15 cellular contexts compared by ENCODE assay signal in genomic region chr1:184532199-184532598, GRCh38.
A peak's percentile ranks its signal among the peaks of the same experiment; 100 is the strongest.
DNase-seq lines count a peak whose midpoint lies in the region; ATAC-seq and TF ChIP-seq lines count a peak whose summit lies in the region.
"Had no signal": no experiment of that assay in that cellular context is flagged by ENCODE, and none has a peak within 500 bp of the region (broad histone marks: within the 10 kb centered on the region; RNA-seq: fewer than 3 reads in every experiment).

No MANE protein-coding gene starts in this region.

- H3K27me3 ChIP-seq in esophagus muscularis mucosa (no peaks in the 10 kb centered on the region), gastrocnemius medialis (no peaks in the 10 kb centered on the region)
- H3K27me3 ChIP-seq in CD8-positive, alpha-beta memory T cell (ENCODE audit: insufficient read depth, low read length, poor library complexity, severe bottlenecking) = no peaks in the 10 kb centered on the region

- H3K27ac ChIP-seq in esophagus muscularis mucosa (replicated peaks in 1 of 4) (peak overlapping the region in 3 of 4 donors; percentile 5 to 73 (median 42)), gastrocnemius medialis (peak overlapping the region; percentile 72 to 96 (median 90))
- no peak overlapping the region for H3K27ac ChIP-seq in CD8-positive, alpha-beta memory T cell (ENCODE audit: low read depth, low read length)

- H3K36me3 Mint-ChIP-seq in CD8-positive, alpha-beta memory T cell = peaks cover 2 to 28% (median 5%) of the 10 kb centered on the region in 3 donors
- no peaks in the 10 kb centered on the region for H3K36me3 Mint-ChIP-seq in activated naive CD4-positive, alpha-beta T cell treated with anti-CD3 and anti-CD28 coated beads, Interleukin-2, amount 10 ng/mL, durations not matched to agents 7 days and 5 days
- H3K36me3 Mint-ChIP-seq: CD8-positive, alpha-beta T cell had no signal

- CTCF ChIA-PET in CD8-positive, alpha-beta memory T cell (lab: Charles Lee) = no interaction called here
- CTCF ChIA-PET in activated naive CD4-positive, alpha-beta T cell treated with anti-CD3 and anti-CD28 coated beads, Interleukin-2, amount 10 ng/mL, durations not matched to agents 7 days and 5 days (lab: Charles Lee) = no interaction called here

- H3K27ac Mint-ChIP-seq in CD8-positive, alpha-beta memory T cell = no peak overlapping the region
- H3K27ac Mint-ChIP-seq in activated naive CD4-positive, alpha-beta T cell treated with anti-CD3 and anti-CD28 coated beads, Interleukin-2, amount 10 ng/mL, durations not matched to agents 7 days and 5 days = no peak overlapping the region
- H3K27ac Mint-ChIP-seq: CD8-positive, alpha-beta T cell had no signal

- TF ChIP-seq POLR2A in esophagus muscularis mucosa (IDR thresholded peaks at IDR 0.05; ENCODE audit: low read depth) (no peak), gastrocnemius medialis (IDR thresholded peaks at IDR 0.05) (no peak)

- ATAC-seq in gastrocnemius medialis = peak; percentile 45 to 48
- ATAC-seq: CD8-positive, alpha-beta T cell; PC-3 had no signal

- TF ChIP-seq EP300 in esophagus muscularis mucosa (IDR thresholded peaks at IDR 0.05) = no peak

- H3K27me3 Mint-ChIP-seq in CD8-positive, alpha-beta memory T cell = peaks cover 6 to 12% of the 10 kb centered on the region in 2 donors
- no peaks in the 10 kb centered on the region for H3K27me3 Mint-ChIP-seq in activated naive CD4-positive, alpha-beta T cell treated with anti-CD3 and anti-CD28 coated beads, Interleukin-2, amount 10 ng/mL, durations not matched to agents 7 days and 5 days

- H3K9me3 ChIP-seq in esophagus muscularis mucosa (peaks cover 0 to 6% (median 0%) of the 10 kb centered on the region in 4 donors), gastrocnemius medialis (no peaks in the 10 kb centered on the region)
- H3K9me3 ChIP-seq in CD8-positive, alpha-beta memory T cell (ENCODE audit: low read length) = no peaks in the 10 kb centered on the region

- peaks cover 0 to 4% (median 3%) of the 10 kb centered on the region in 3 donors for H3K4me1 Mint-ChIP-seq in CD8-positive, alpha-beta memory T cell
- no peaks in the 10 kb centered on the region for H3K4me1 Mint-ChIP-seq in activated naive CD4-positive, alpha-beta T cell treated with anti-CD3 and anti-CD28 coated beads, Interleukin-2, amount 10 ng/mL, durations not matched to agents 7 days and 5 days

- intact Hi-C loops in esophagus muscularis mucosa (cut with DNase I) (no loop called here), gastrocnemius medialis (cut with DNase I; ENCODE audit: low total_unique reads) (no loop called here)

- peaks cover 5 to 53% (median 39%) of the 10 kb centered on the region in 4 donors for H3K4me1 ChIP-seq in esophagus muscularis mucosa
- H3K4me1 ChIP-seq in gastrocnemius medialis = peaks cover 68 to 85% of the 10 kb centered on the region in 2 donors
- no peaks in the 10 kb centered on the region for H3K4me1 ChIP-seq in CD8-positive, alpha-beta memory T cell (ENCODE audit: insufficient read depth, low read length)

- POLR2A ChIA-PET in CD8-positive, alpha-beta memory T cell (lab: Charles Lee) = no interaction called here

- H3K4me3 Mint-ChIP-seq in CD8-positive, alpha-beta memory T cell = no peak overlapping the region
- H3K4me3 Mint-ChIP-seq in activated naive CD4-positive, alpha-beta T cell treated with anti-CD3 and anti-CD28 coated beads, Interleukin-2, amount 10 ng/mL, durations not matched to agents 7 days and 5 days = no peak overlapping the region
- H3K4me3 Mint-ChIP-seq: CD8-positive, alpha-beta T cell had no signal

- TF ChIP-seq CTCF in GM20000 (IDR thresholded peaks at IDR 0.05; ENCODE audit: extremely low read depth, missing control alignments) (no peak), esophagus muscularis mucosa (IDR thresholded peaks at IDR 0.05) (no peak), gastrocnemius medialis (IDR thresholded peaks at IDR 0.05 in 4 of 5, conservative IDR thresholded peaks at IDR 0.05 in 1 of 5) (no peak)

- peaks cover 0 to 11% (median 6%) of the 10 kb centered on the region in 5 donors for H3K9me3 Mint-ChIP-seq in CD8-positive, alpha-beta memory T cell
- no peaks in the 10 kb centered on the region for H3K9me3 Mint-ChIP-seq in activated naive CD4-positive, alpha-beta T cell treated with anti-CD3 and anti-CD28 coated beads, Interleukin-2, amount 10 ng/mL, durations not matched to agents 7 days and 5 days

- no peaks in the 10 kb centered on the region for H3K36me3 ChIP-seq in esophagus muscularis mucosa
- no peaks in the 10 kb centered on the region for H3K36me3 ChIP-seq in gastrocnemius medialis
- H3K36me3 ChIP-seq in CD8-positive, alpha-beta memory T cell (ENCODE audit: insufficient read depth, low read length) = no peaks in the 10 kb centered on the region

- DNase-seq in EH (ENCODE audit: low read depth) = peak; percentile 26
- peak; percentile 9 for DNase-seq in GM20000 (ENCODE audit: low spot score)
- DNase-seq in esophagus muscularis mucosa (ENCODE audit: extremely low spot score) = no peak
- no peak for DNase-seq in gastrocnemius medialis
- DNase-seq in SW480 (ENCODE audit: low spot score) = no peak
- DNase-seq in CD8-positive, alpha-beta memory T cell = no peak
- no peak for DNase-seq in activated naive CD4-positive, alpha-beta T cell treated with anti-CD3 and anti-CD28 coated beads, Interleukin-2, amount 10 ng/mL, durations not matched to agents 7 days and 5 days
- DNase-seq: CD8-positive, alpha-beta T cell; DND-41; GF-D8; H7; NCI-H1436; NCI-H2081; NCI-H526; PC-3 had no signal

- in situ Hi-C loops in gastrocnemius medialis (cut with MboI; ENCODE audit: low sequenced_read_pairs in 4 of 4) = no loop called here

- H3K4me3 ChIP-seq in esophagus muscularis mucosa = no peak overlapping the region
- no peak overlapping the region for H3K4me3 ChIP-seq in gastrocnemius medialis
- H3K4me3 ChIP-seq in CD8-positive, alpha-beta memory T cell (ENCODE audit: low read length) = no peak overlapping the region

- 73% methylated on average over 2 of the region's 2 CpGs for WGBS in esophagus muscularis mucosa

Comparison
In these comparisons a context has a peak if more than half of its experiments do, and no peak if none do; other contexts are left out.
1. DNase-seq: peak in EH (single experiment) and GM20000 (single experiment); none in esophagus muscularis mucosa (single experiment), gastrocnemius medialis (0 of 2), SW480 (single experiment), CD8-positive, alpha-beta memory T cell (0 of 5) and activated naive CD4-positive, alpha-beta T cell treated with anti-CD3 and anti-CD28 coated beads, Interleukin-2, amount 10 ng/mL, durations not matched to agents 7 days and 5 days (single experiment).